ENCODE assay signal across 35 cellular contexts in the genomic region with DNA sequence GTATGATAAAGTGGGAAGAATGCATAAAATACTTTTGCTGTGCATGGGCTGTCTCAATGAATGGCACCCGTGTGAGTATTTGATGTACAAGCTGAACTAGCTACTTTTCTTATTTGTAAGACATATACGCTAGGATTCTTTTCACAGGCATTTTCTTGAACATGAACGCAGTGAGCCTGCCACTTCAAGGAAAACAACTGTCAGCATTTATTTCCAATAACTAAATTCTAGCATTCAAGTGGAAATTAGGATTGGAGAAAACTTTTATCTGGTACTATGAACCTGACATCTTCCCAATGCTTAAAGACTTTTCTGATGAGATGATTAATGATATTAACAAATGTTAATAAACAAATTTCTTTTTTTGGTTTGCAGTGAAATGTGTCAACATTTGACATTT.
"Had no signal": no experiment of that assay in that cellular context is flagged by ENCODE, and none has a peak within 500 bp of the region (broad histone marks: within the 10 kb centered on the region; RNA-seq: fewer than 3 reads in every experiment).

No MANE protein-coding gene starts in this region.

- H3K9me3 ChIP-seq: MG63 had no signal

- H3K4me3 ChIP-seq: MG63 had no signal

- H3K27me3 ChIP-seq: MG63 had no signal

- DNase-seq: Kasumi-1, MG63, MM.1S, MV-4-11, NCI-H1048, NCI-H1092, NCI-H1092 treated with DMSO at 0.1 percent for 48 hours, NCI-H1105, NCI-H1105 treated with DMSO at 0.1 percent for 48 hours, NCI-H1417, NCI-H1417 treated with DMSO at 0.1 percent for 48 hours, NCI-H1436, NCI-H1436 treated with DMSO at 0.1 percent for 48 hours, NCI-H146, NCI-H1694, NCI-H1694 treated with DMSO at 0.1 percent for 48 hours, NCI-H187, NCI-H187 treated with DMSO at 0.1 percent for 48 hours, NCI-H1930, NCI-H2029, NCI-H2029 treated with DMSO at 0.1 percent for 48 hours, NCI-H2081, NCI-H2081 treated with DMSO at 0.1 percent for 48 hours, NCI-H2107, NCI-H2171, NCI-H2171 treated with DMSO at 0.1 percent for 48 hours, NCI-H2227 treated with DMSO at 0.1 percent for 48 hours, NCI-H226, NCI-H345, NCI-H446, NCI-H446 treated with DMSO at 0.1 percent for 48 hours, NCI-H510A, NCI-H510A treated with DMSO at 0.1 percent for 48 hours, NCI-H524, NCI-H524 treated with DMSO at 0.1 percent for 48 hours had no signal
